ENCODE assay signal across 18 cellular contexts in genomic region chr10:77205135-77205534, GRCh38.
DNase-seq lines count a peak whose midpoint lies in the region; ATAC-seq, FAIRE-seq and TF ChIP-seq lines count a peak whose summit lies in the region.
"Had no signal": no experiment of that assay in that cellular context is flagged by ENCODE, and none has a peak within 500 bp of the region (broad histone marks: within the 10 kb centered on the region; RNA-seq: fewer than 3 reads in every experiment).

No MANE protein-coding gene starts in this region.

- H3K9me3 Mint-ChIP-seq in astrocyte (ENCODE audit: unreplicated experiment) (no peaks in the 10 kb centered on the region), endodermal cell (peaks cover 15% of the 10 kb centered on the region)

- H2BK5ac ChIP-seq in trophoblast cell (ENCODE audit: low read depth, low read length, poor library complexity) = peak overlapping the region; percentile 92

- in situ Hi-C loops in transverse colon (cut with MboI; ENCODE audit: low pct_ligation_motif_present in 1 of 4, low pct_unique_long_range_greater_than_20kb in 1 of 4, low sequenced_read_pairs in 3 of 4) = no loop called here

- peak overlapping the region; percentile 70 for H3K14ac ChIP-seq in trophoblast cell (ENCODE audit: low read length)

- peak overlapping the region; percentile 83 for H4K91ac ChIP-seq in trophoblast cell (ENCODE audit: low read depth, low read length)

- no peaks in the 10 kb centered on the region for H4K20me1 ChIP-seq in astrocyte (ENCODE audit: insufficient read depth, low read length)

- intact Hi-C loops in transverse colon (cut with DNase I; ENCODE audit: low total_unique reads) = no loop called here

- H3K9me3 ChIP-seq in astrocyte (ENCODE audit: insufficient read depth, low read depth, low read length) (no peaks in the 10 kb centered on the region), endodermal cell (ENCODE audit: control insufficient read depth, low read length) (peaks cover 21% of the 10 kb centered on the region), trophoblast cell (ENCODE audit: insufficient read depth, low read depth, low read length) (no peaks in the 10 kb centered on the region), transverse colon (no peaks in the 10 kb centered on the region)

- H2AFZ ChIP-seq in astrocyte (ENCODE audit: low read depth, low read length) (no peak overlapping the region), trophoblast cell (ENCODE audit: insufficient read depth, low read length, poor library complexity) (no peak overlapping the region)
- H2AFZ ChIP-seq: GM23338 had no signal

- H4K8ac ChIP-seq in trophoblast cell (ENCODE audit: low read depth, low read length) = no peak overlapping the region

- no peak overlapping the region for H3K4me3 Mint-ChIP-seq in astrocyte (ENCODE audit: unreplicated experiment)
- no peak overlapping the region for H3K4me3 Mint-ChIP-seq in endodermal cell
- H3K4me3 Mint-ChIP-seq: CD4-positive, alpha-beta memory T cell; GM23338; H9 had no signal

- H3K4me2 ChIP-seq in astrocyte (ENCODE audit: low read length) = no peak overlapping the region
- H3K4me2 ChIP-seq in trophoblast cell (ENCODE audit: low read length) = no peak overlapping the region
- H3K4me2 ChIP-seq: GM23338 had no signal

- H3K9ac ChIP-seq in astrocyte (ENCODE audit: low read length) (no peak overlapping the region), endodermal cell (ENCODE audit: extremely low read depth, low read length, poor library complexity, severe bottlenecking) (no peak overlapping the region), trophoblast cell (ENCODE audit: low read length) (no peak overlapping the region)

- no peak overlapping the region for H3K23ac ChIP-seq in trophoblast cell (ENCODE audit: low read length)

- DNase-seq in astrocyte (ENCODE audit: low read depth) (no peak), endodermal cell (no peak), trophoblast cell (no peak), transverse colon (no peak)
- DNase-seq: C1 segment of cervical spinal cord; CD4-positive, alpha-beta memory T cell; COR-L47; DMS153; EL; GDM1; H9 had no signal

- TF ChIP-seq EP300 in transverse colon (IDR thresholded peaks at IDR 0.05; ENCODE audit: low read depth) = no peak

- TF ChIP-seq CTCF in astrocyte (IDR thresholded peaks at IDR 0.05; ENCODE audit: insufficient read depth, low read depth, low read length) (no peak), endodermal cell (conservative IDR thresholded peaks at IDR 0.05) (no peak), transverse colon (IDR thresholded peaks at IDR 0.05) (no peak)

- H3K27ac ChIP-seq in astrocyte (ENCODE audit: low read depth, low read length) = no peak overlapping the region
- no peak overlapping the region for H3K27ac ChIP-seq in endodermal cell (ENCODE audit: low read depth, low read length)
- H3K27ac ChIP-seq in trophoblast cell (ENCODE audit: low read depth, low read length) = peak overlapping the region; percentile 42
- H3K27ac ChIP-seq in transverse colon = peak overlapping the region in 3 of 4 donors; percentile 6 to 84 (median 81)

- H3K27ac Mint-ChIP-seq in astrocyte (ENCODE audit: unreplicated experiment) = peak overlapping the region; percentile 27
- no peak overlapping the region for H3K27ac Mint-ChIP-seq in endodermal cell
- H3K27ac Mint-ChIP-seq: CD4-positive, alpha-beta memory T cell; GM23338 had no signal

- WGBS in endodermal cell (ENCODE audit: insufficient coverage in 1 of 2, insufficient read length in 1 of 2), 2 experiments = 95 to 100% methylated on average over 2 of the region's 2 CpGs
- WGBS in trophoblast cell (ENCODE audit: extremely low coverage, insufficient coverage, insufficient read length) = no CpG with 5 or more reads among the region's 2 CpGs
- 70 to 79% methylated on average over 2 of the region's 2 CpGs for WGBS in transverse colon (ENCODE audit: low coverage in 1 of 2), 2 donors

- H3K27me3 Mint-ChIP-seq in astrocyte (ENCODE audit: low read depth, unreplicated experiment) (no peaks in the 10 kb centered on the region), endodermal cell (ENCODE audit: insufficient read depth) (peaks cover 14% of the 10 kb centered on the region)

- H3K79me1 ChIP-seq in trophoblast cell (ENCODE audit: low read length) = peaks cover 28% of the 10 kb centered on the region

- no peak overlapping the region for H4K12ac ChIP-seq in trophoblast cell (ENCODE audit: low read depth, low read length)

- peak overlapping the region; percentile 61 for H2BK12ac ChIP-seq in trophoblast cell (ENCODE audit: low read length)

- peak overlapping the region; percentile 76 for H3K4ac ChIP-seq in trophoblast cell (ENCODE audit: low read depth, low read length)

- ATAC-seq in HG03432 (IDR thresholded peaks at IDR 0.05; ENCODE audit: unreplicated experiment) (no peak), GM21619 (IDR thresholded peaks at IDR 0.05; ENCODE audit: unreplicated experiment) (no peak)
- ATAC-seq in activated CD4-positive, CD25-positive, alpha-beta regulatory T cell treated with anti-CD3 and anti-CD28 coated beads, Interleukin-2, amount 50 U/mL, for 24 hours = no peak
- ATAC-seq: GM12878, GM23338, HCT116 had no signal

- H2BK120ac ChIP-seq in trophoblast cell (ENCODE audit: insufficient read depth, low read length, poor library complexity) = peak overlapping the region; percentile 81

- H3K36me3 Mint-ChIP-seq in astrocyte (ENCODE audit: low read depth, unreplicated experiment) (peaks cover 3% of the 10 kb centered on the region), endodermal cell (ENCODE audit: low read depth) (peaks cover 2% of the 10 kb centered on the region)
- H3K36me3 Mint-ChIP-seq: CD4-positive, alpha-beta memory T cell had no signal

- no peaks in the 10 kb centered on the region for H3K27me3 ChIP-seq in astrocyte (ENCODE audit: insufficient read depth, low read length)
- H3K27me3 ChIP-seq in endodermal cell (ENCODE audit: control insufficient read depth, insufficient read depth, low read length, poor library complexity, severe bottlenecking) = peaks cover 6% of the 10 kb centered on the region
- H3K27me3 ChIP-seq in trophoblast cell (ENCODE audit: insufficient read depth, low read length) = no peaks in the 10 kb centered on the region
- peaks cover 14% of the 10 kb centered on the region for H3K27me3 ChIP-seq in transverse colon

- TF ChIP-seq POLR2A in transverse colon (IDR thresholded peaks at IDR 0.05) = no peak

- peak; percentile 32 for FAIRE-seq in astrocyte (lab: Jason Lieb, UNC)
- FAIRE-seq: GM12878, GM19239 had no signal

- H3K36me3 ChIP-seq in astrocyte (ENCODE audit: insufficient read depth, low read length) (no peaks in the 10 kb centered on the region), endodermal cell (ENCODE audit: control insufficient read depth, insufficient read depth, low read length) (no peaks in the 10 kb centered on the region), trophoblast cell (ENCODE audit: control insufficient read depth in 1 of 2, insufficient read depth in 2 of 2, low read length in 2 of 2) (no peaks in the 10 kb centered on the region), transverse colon (no peaks in the 10 kb centered on the region)

- H3K4me3 ChIP-seq in astrocyte (ENCODE audit: insufficient read depth, low read depth, low read length) (no peak overlapping the region), endodermal cell (ENCODE audit: low read length) (peak overlapping the region; percentile 5), trophoblast cell (ENCODE audit: low read depth, low read length) (no peak overlapping the region), transverse colon (no peak overlapping the region)
- H3K4me3 ChIP-seq: GM12878, GM23338 had no signal

- peak overlapping the region; percentile 68 for H2AK5ac ChIP-seq in trophoblast cell (ENCODE audit: low read length)

- H3K4me1 ChIP-seq in astrocyte (ENCODE audit: insufficient read depth, low read length) (no peaks in the 10 kb centered on the region), endodermal cell (ENCODE audit: control insufficient read depth, insufficient read depth, low read length) (peaks cover 3% of the 10 kb centered on the region), trophoblast cell (ENCODE audit: control insufficient read depth in 1 of 2, insufficient read depth in 2 of 2, low read length in 2 of 2) (peaks cover 7 to 23% of the 10 kb centered on the region in 2 experiments), transverse colon (peaks cover 0 to 15% (median 9%) of the 10 kb centered on the region in 4 donors)

- H3K79me2 ChIP-seq in astrocyte (ENCODE audit: insufficient read depth, low read length) (no peaks in the 10 kb centered on the region), trophoblast cell (ENCODE audit: control insufficient read depth, insufficient read depth, low read length, poor library complexity) (peaks cover 2% of the 10 kb centered on the region)

- H3K4me1 Mint-ChIP-seq in astrocyte (ENCODE audit: low read depth, unreplicated experiment) (peaks cover 39% of the 10 kb centered on the region), endodermal cell (peaks cover 23% of the 10 kb centered on the region)
- H3K4me1 Mint-ChIP-seq: CD4-positive, alpha-beta memory T cell had no signal

- peak overlapping the region; percentile 61 for H3K18ac ChIP-seq in trophoblast cell (ENCODE audit: low read length)

Comparison
In these comparisons a context has a peak if more than half of its experiments do, and no peak if none do; other contexts are left out.
1. H3K27ac ChIP-seq: peak in trophoblast cell (single experiment) and transverse colon (3 of 4); none in astrocyte (single experiment) and endodermal cell (single experiment).